In genomic region chr2:126686286-126686685, GRCh38 we compare ENCODE assay signal across 20 cellular contexts. TPM values are rescaled to one million over a fixed set of nuclear protein-coding genes. Genes with fewer than 3 reads are reported as not detected.
DNase-seq lines count a peak whose midpoint lies in the region; ATAC-seq and TF ChIP-seq lines count a peak whose summit lies in the region.
"Had no signal": no experiment of that assay in that cellular context is flagged by ENCODE, and none has a peak within 500 bp of the region (broad histone marks: within the 10 kb centered on the region; RNA-seq: fewer than 3 reads in every experiment).

No MANE protein-coding gene starts in this region.

- no peak for TF ChIP-seq POLR2A in spleen (IDR thresholded peaks at IDR 0.05)

- H3K36me3 ChIP-seq in spleen = peaks cover 0 to 97% (median 33%) of the 10 kb centered on the region in 6 donors
- H3K36me3 ChIP-seq: SJSA1 had no signal

- H3K36me3 Mint-ChIP-seq in activated CD4-positive, alpha-beta memory T cell treated with anti-CD3 and anti-CD28 coated beads, Interleukin-2, amount 10 ng/mL, durations not matched to agents 7 days and 5 days (ENCODE audit: low read depth) = peaks cover 78% of the 10 kb centered on the region
- peaks cover 65% of the 10 kb centered on the region for H3K36me3 Mint-ChIP-seq in activated CD4-positive, alpha-beta memory T cell treated with anti-CD3 and anti-CD28 coated beads for 36 hours
- peaks cover 8% of the 10 kb centered on the region for H3K36me3 Mint-ChIP-seq in T-helper 17 cell (ENCODE audit: low read depth)
- peaks cover 48 to 82% of the 10 kb centered on the region in 2 donors for H3K36me3 Mint-ChIP-seq in stimulated activated naive B cell treated with anti-CD40 and anti-IgM and Interleukin-4, amounts not matched to agents 10 μg/mL and 1 μg/mL and 100 μg/mL, for 72 hours

- ATAC-seq in T-helper 17 cell = no peak
- no peak for ATAC-seq in stimulated activated naive B cell treated with anti-CD40 and anti-IgM and Interleukin-4, amounts not matched to agents 10 μg/mL and 1 μg/mL and 100 μg/mL, for 72 hours (replicated peaks)
- ATAC-seq: Right ventricle myocardium inferior had no signal

- CTCF ChIA-PET in activated CD4-positive, alpha-beta memory T cell treated with anti-CD3 and anti-CD28 coated beads, Interleukin-2, amount 10 ng/mL, durations not matched to agents 7 days and 5 days (lab: Charles Lee) = no interaction called here
- CTCF ChIA-PET in activated CD4-positive, alpha-beta memory T cell treated with anti-CD3 and anti-CD28 coated beads for 36 hours (lab: Charles Lee) = no interaction called here
- CTCF ChIA-PET in GM10248 (lab: Yijun Ruan, JAX) = no interaction called here

- no peak overlapping the region for H3K4me3 ChIP-seq in spleen
- H3K4me3 ChIP-seq: BLaER1, SJSA1 had no signal

- no peak overlapping the region for H3K4me3 Mint-ChIP-seq in activated CD4-positive, alpha-beta memory T cell treated with anti-CD3 and anti-CD28 coated beads, Interleukin-2, amount 10 ng/mL, durations not matched to agents 7 days and 5 days
- H3K4me3 Mint-ChIP-seq in activated CD4-positive, alpha-beta memory T cell treated with anti-CD3 and anti-CD28 coated beads for 36 hours = no peak overlapping the region
- peak overlapping the region; percentile 22 for H3K4me3 Mint-ChIP-seq in T-helper 17 cell
- H3K4me3 Mint-ChIP-seq in stimulated activated naive B cell treated with anti-CD40 and anti-IgM and Interleukin-4, amounts not matched to agents 10 μg/mL and 1 μg/mL and 100 μg/mL, for 72 hours = no peak overlapping the region
- H3K4me3 Mint-ChIP-seq: CD4-positive, alpha-beta memory T cell had no signal

- intact Hi-C loops in activated CD4-positive, alpha-beta memory T cell treated with anti-CD3 and anti-CD28 coated beads for 36 hours (cut with micrococcal nuclease) = no loop called here
- intact Hi-C loops in spleen (cut with DNase I; ENCODE audit: low total_unique reads) = no loop called here

- no peak for DNase-seq in activated CD4-positive, alpha-beta memory T cell treated with anti-CD3 and anti-CD28 coated beads, Interleukin-2, amount 10 ng/mL, durations not matched to agents 7 days and 5 days
- no peak for DNase-seq in activated CD4-positive, alpha-beta memory T cell treated with anti-CD3 and anti-CD28 coated beads for 36 hours
- DNase-seq in T-helper 17 cell (no peak), myocyte (ENCODE audit: low read depth) (peak; percentile 91), spleen (no peak), GM10248 (ENCODE audit: extremely low spot score) (no peak)
- DNase-seq in stimulated activated naive B cell treated with anti-CD40 and anti-IgM and Interleukin-4, amounts not matched to agents 10 μg/mL and 1 μg/mL and 100 μg/mL, for 72 hours = no peak
- DNase-seq in stimulated activated naive CD4-positive, alpha-beta T cell treated with Interleukin-2 at 50 U/mL for 16 hours (lab: John Stamatoyannopoulos, UW) = no peak
- DNase-seq: ACHN; CD4-positive, alpha-beta memory T cell; Kasumi-1; NCI-H1694; NCI-H2081 treated with DMSO at 0.1 percent for 48 hours; NCI-H446; NCI-H526 had no signal

- H3K9me3 ChIP-seq in T-helper 17 cell (ENCODE audit: control insufficient read depth, low read length, poor library complexity, severe bottlenecking) (no peaks in the 10 kb centered on the region), spleen (peaks cover 0 to 15% (median 0%) of the 10 kb centered on the region in 8 donors)
- H3K9me3 ChIP-seq: SJSA1 had no signal

- H3K27ac Mint-ChIP-seq in activated CD4-positive, alpha-beta memory T cell treated with anti-CD3 and anti-CD28 coated beads, Interleukin-2, amount 10 ng/mL, durations not matched to agents 7 days and 5 days = peak overlapping the region; percentile 31
- no peak overlapping the region for H3K27ac Mint-ChIP-seq in activated CD4-positive, alpha-beta memory T cell treated with anti-CD3 and anti-CD28 coated beads for 36 hours
- no peak overlapping the region for H3K27ac Mint-ChIP-seq in T-helper 17 cell
- peak overlapping the region; percentile 20 for H3K27ac Mint-ChIP-seq in stimulated activated naive B cell treated with anti-CD40 and anti-IgM and Interleukin-4, amounts not matched to agents 10 μg/mL and 1 μg/mL and 100 μg/mL, for 72 hours

- no peak overlapping the region for H3K27ac ChIP-seq in spleen
- H3K27ac ChIP-seq: 22Rv1, SJSA1 had no signal

- POLR2A ChIA-PET in activated CD4-positive, alpha-beta memory T cell treated with anti-CD3 and anti-CD28 coated beads, Interleukin-2, amount 10 ng/mL, durations not matched to agents 7 days and 5 days (lab: Charles Lee) = interaction anchor here (1.2 kb wide), 1 partner anchor 22 kb away, joined by 4 read pairs; no protein-coding TSS in a partner anchor
- POLR2A ChIA-PET in activated CD4-positive, alpha-beta memory T cell treated with anti-CD3 and anti-CD28 coated beads for 36 hours (lab: Charles Lee) = no interaction called here
- POLR2A ChIA-PET in GM10248 (lab: Yijun Ruan, JAX) = no interaction called here

- TF ChIP-seq CTCF in spleen (IDR thresholded peaks at IDR 0.05 in 8 of 11, conservative IDR thresholded peaks at IDR 0.05 in 3 of 11) = no peak
- no peak for TF ChIP-seq CTCF in GM10248 (IDR thresholded peaks at IDR 0.05; ENCODE audit: control extremely low read depth, extremely low read depth, low read depth, missing control alignments)

- H3K27me3 ChIP-seq in spleen (replicated peaks in 1 of 7) = no peaks in the 10 kb centered on the region
- H3K27me3 ChIP-seq: BLaER1, SJSA1 had no signal

- H3K27me3 Mint-ChIP-seq in activated CD4-positive, alpha-beta memory T cell treated with anti-CD3 and anti-CD28 coated beads, Interleukin-2, amount 10 ng/mL, durations not matched to agents 7 days and 5 days = no peaks in the 10 kb centered on the region
- no peaks in the 10 kb centered on the region for H3K27me3 Mint-ChIP-seq in activated CD4-positive, alpha-beta memory T cell treated with anti-CD3 and anti-CD28 coated beads for 36 hours
- no peaks in the 10 kb centered on the region for H3K27me3 Mint-ChIP-seq in T-helper 17 cell
- H3K27me3 Mint-ChIP-seq in stimulated activated naive B cell treated with anti-CD40 and anti-IgM and Interleukin-4, amounts not matched to agents 10 μg/mL and 1 μg/mL and 100 μg/mL, for 72 hours = no peaks in the 10 kb centered on the region
- H3K27me3 Mint-ChIP-seq: CD4-positive, alpha-beta memory T cell had no signal

- H3K4me1 ChIP-seq in spleen = peaks cover 0 to 13% (median 4%) of the 10 kb centered on the region in 6 donors
- H3K4me1 ChIP-seq: SJSA1 had no signal

- H3K4me1 Mint-ChIP-seq in activated CD4-positive, alpha-beta memory T cell treated with anti-CD3 and anti-CD28 coated beads, Interleukin-2, amount 10 ng/mL, durations not matched to agents 7 days and 5 days = no peaks in the 10 kb centered on the region
- peaks cover 1% of the 10 kb centered on the region for H3K4me1 Mint-ChIP-seq in activated CD4-positive, alpha-beta memory T cell treated with anti-CD3 and anti-CD28 coated beads for 36 hours (ENCODE audit: low read depth)
- H3K4me1 Mint-ChIP-seq in T-helper 17 cell = peaks cover 20% of the 10 kb centered on the region
- H3K4me1 Mint-ChIP-seq in stimulated activated naive B cell treated with anti-CD40 and anti-IgM and Interleukin-4, amounts not matched to agents 10 μg/mL and 1 μg/mL and 100 μg/mL, for 72 hours = peaks cover 0 to 15% of the 10 kb centered on the region in 2 donors

- H3K9me3 Mint-ChIP-seq in activated CD4-positive, alpha-beta memory T cell treated with anti-CD3 and anti-CD28 coated beads, Interleukin-2, amount 10 ng/mL, durations not matched to agents 7 days and 5 days = peaks cover 7% of the 10 kb centered on the region
- peaks cover 11% of the 10 kb centered on the region for H3K9me3 Mint-ChIP-seq in activated CD4-positive, alpha-beta memory T cell treated with anti-CD3 and anti-CD28 coated beads for 36 hours
- H3K9me3 Mint-ChIP-seq in stimulated activated naive B cell treated with anti-CD40 and anti-IgM and Interleukin-4, amounts not matched to agents 10 μg/mL and 1 μg/mL and 100 μg/mL, for 72 hours = peaks cover 12 to 13% of the 10 kb centered on the region in 2 donors

- WGBS in spleen, 5 donors = 81 to 90% (median 88%) methylated on average over 5 of the region's 5 CpGs

RNA-seq across cellular contexts. Expression of gene GYPC, which starts 30.3 kb away (rescaled TPM):
- total RNA-seq in activated CD4-positive, alpha-beta memory T cell treated with anti-CD3 and anti-CD28 coated beads, Interleukin-2, amount 10 ng/mL, durations not matched to agents 7 days and 5 days = 100 to 1,000 TPM; 133 TPM
- 100 to 1,000 TPM; 123 TPM for total RNA-seq in activated CD4-positive, alpha-beta memory T cell treated with anti-CD3 and anti-CD28 coated beads for 36 hours
- 10 to 100 TPM; 73.7 to 86.2 TPM for total RNA-seq in T-helper 17 cell
- total RNA-seq in myocyte = 13.7 and 14.4 TPM in 2 replicates
- polyA plus RNA-seq in myocyte (2012) = 50.7 TPM
- total RNA-seq in spleen = 100 to 1,000 TPM in 5 of 7 donors, 10 to 100 TPM in 2; 86.6 to 193 (median 138) TPM
- 100 to 1,000 TPM; 187 to 202 (median 201) TPM for polyA plus RNA-seq in spleen
- total RNA-seq: MCF 10A, SJSA1 had no signal

Comparison
In these comparisons a context has a peak if more than half of its experiments do, and no peak if none do; other contexts are left out.
1. H3K27ac Mint-ChIP-seq: peak in activated CD4-positive, alpha-beta memory T cell treated with anti-CD3 and anti-CD28 coated beads, Interleukin-2, amount 10 ng/mL, durations not matched to agents 7 days and 5 days (single experiment) and stimulated activated naive B cell treated with anti-CD40 and anti-IgM and Interleukin-4, amounts not matched to agents 10 μg/mL and 1 μg/mL and 100 μg/mL, for 72 hours (single experiment); none in activated CD4-positive, alpha-beta memory T cell treated with anti-CD3 and anti-CD28 coated beads for 36 hours (single experiment) and T-helper 17 cell (single experiment).